22 cellular contexts compared by ENCODE assay signal in genomic region chr12:91628656-91629055, GRCh38.
"Had no signal": no experiment of that assay in that cellular context is flagged by ENCODE, and none has a peak within 500 bp of the region (broad histone marks: within the 10 kb centered on the region; RNA-seq: fewer than 3 reads in every experiment).

No MANE protein-coding gene starts in this region.

- ATAC-seq: activated T-cell treated with anti-CD3 and anti-CD28 coated beads, Interleukin-2, amount 50 U/mL, for 72 hours; heart left ventricle; pancreas; psoas muscle; right cardiac atrium; stimulated activated naive CD8-positive, alpha-beta T cell treated with anti-CD3 and anti-CD28 coated beads, Interleukin-15, Interleukin-2, amounts not matched to agents 100 U/mL and 50 U/mL, for 24 hours; upper lobe of right lung had no signal

- H3K4me1 ChIP-seq: heart left ventricle, pancreas, psoas muscle, thyroid gland, upper lobe of right lung had no signal

- H3K36me3 ChIP-seq: cardiac muscle cell, heart left ventricle, pancreas, thyroid gland, upper lobe of right lung had no signal

- H3K9me3 ChIP-seq: pancreas, psoas muscle, thyroid gland, upper lobe of right lung had no signal

- H3K4me3 ChIP-seq: cardiac muscle cell, heart left ventricle, pancreas, psoas muscle, thyroid gland, upper lobe of right lung had no signal

- H3K27me3 ChIP-seq: cardiac muscle cell, heart left ventricle, pancreas, thyroid gland, upper lobe of right lung had no signal

- DNase-seq: activated B cell treated with CpG ODN at 0.5 μM for 24 hours; activated CD4-positive, alpha-beta memory T cell treated with anti-CD3 and anti-CD28 coated beads, Interleukin-2, amount 10 ng/mL, durations not matched to agents 7 days and 5 days; activated CD4-positive, alpha-beta T cell treated with anti-CD3 and anti-CD28 coated beads for 4 hours; activated effector memory CD4-positive, alpha-beta T cell treated with Interleukin-2 at 50 U/mL for 16 hours; activated naive CD4-positive, alpha-beta T cell treated with anti-CD3 and anti-CD28 coated beads for 36 hours; activated naive CD8-positive, alpha-beta T cell treated with anti-CD3 and anti-CD28 coated beads, Interleukin-2, amount 10 ng/mL, durations not matched to agents 7 days and 5 days; activated T-cell treated with anti-CD3 and anti-CD28 coated beads, Interleukin-2, amount 50 U/mL, for 72 hours; amygdala; heart left ventricle; nephron progenitor cell; pancreas; psoas muscle; right cardiac atrium; stimulated activated CD4-positive, alpha-beta T cell treated with anti-CD3 and anti-CD28 coated beads, Interleukin-12 subunit alpha, Interleukin-12 subunit beta, amount 100 ng/mL, for 4 hours; stimulated activated CD4-positive, alpha-beta T cell treated with anti-CD3 and anti-CD28 coated beads, Interleukin-4, amount 100 ng/mL, for 4 hours; stimulated activated naive CD8-positive, alpha-beta T cell treated with anti-CD3 and anti-CD28 coated beads, Interleukin-15, Interleukin-2, amounts not matched to agents 100 U/mL and 50 U/mL, for 24 hours; substantia nigra; T-helper 9 cell; thyroid gland; upper lobe of right lung had no signal

- H3K27ac ChIP-seq: cardiac muscle cell, epithelial cell of prostate, heart left ventricle, pancreas, psoas muscle, thyroid gland, upper lobe of right lung had no signal
